ENCODE assay signal across 14 cellular contexts in genomic region chr13:106609116-106609515, GRCh38.
DNase-seq lines count a peak whose midpoint lies in the region; ATAC-seq and TF ChIP-seq lines count a peak whose summit lies in the region.
"Had no signal": no experiment of that assay in that cellular context is flagged by ENCODE, and none has a peak within 500 bp of the region (broad histone marks: within the 10 kb centered on the region; RNA-seq: fewer than 3 reads in every experiment).

No MANE protein-coding gene starts in this region.

- no peaks in the 10 kb centered on the region; the same call in 1 of the 2 replicates for H3K9me3 ChIP-seq in BLaER1

- no peaks in the 10 kb centered on the region for H3K27me3 ChIP-seq in BLaER1

- H3K4me1 ChIP-seq in BLaER1, result peaks cover 7% of the 10 kb centered on the region

- H3K4me3 ChIP-seq in BLaER1, result no peak overlapping the region
- no peak overlapping the region for H3K4me3 ChIP-seq in epithelial cell of esophagus (ENCODE audit: low read length)
- H3K4me3 ChIP-seq: GM23338 had no signal

- no peak for TF ChIP-seq CTCF in epithelial cell of esophagus (IDR thresholded peaks at IDR 0.05; ENCODE audit: insufficient read depth, low read depth, low read length, missing control alignments)

- no peak overlapping the region for H3K9ac ChIP-seq in BLaER1

- peak; percentile 28 for DNase-seq in NCI-H2171 treated with DMSO at 0.1 percent for 48 hours (lab: John Stamatoyannopoulos, UW)
- DNase-seq in NCI-H2171 (lab: John Stamatoyannopoulos, UW), result no peak
- DNase-seq in NCI-H1105 treated with DMSO at 0.1 percent for 48 hours (lab: John Stamatoyannopoulos, UW), result peak; percentile 91
- peak; percentile 61 for DNase-seq in epithelial cell of esophagus (ENCODE audit: low read depth)
- no peak for DNase-seq in KG1 (lab: John Stamatoyannopoulos, UW)
- DNase-seq in NCI-H2081 treated with DMSO at 0.1 percent for 48 hours (lab: John Stamatoyannopoulos, UW), result no peak
- DNase-seq: ACHN; C1 segment of cervical spinal cord; CD4-positive, alpha-beta T cell; H7 had no signal

- H3K4me2 ChIP-seq in BLaER1, result peak overlapping the region; percentile 9; the same call in 1 of the 2 replicates
- H3K4me2 ChIP-seq: GM23338 had no signal

- no peaks in the 10 kb centered on the region for H4K20me1 ChIP-seq in BLaER1

- no peak overlapping the region for H3K27ac ChIP-seq in BLaER1
- H3K27ac ChIP-seq: HL-60 had no signal

- no peaks in the 10 kb centered on the region for H3K36me3 ChIP-seq in BLaER1

- no peak for ATAC-seq in GM21367 (IDR thresholded peaks at IDR 0.05; ENCODE audit: unreplicated experiment)
- ATAC-seq: GM23338 had no signal

Comparison
In these comparisons a context has a peak if more than half of its experiments do, and no peak if none do; other contexts are left out.
1. DNase-seq: peak in NCI-H2171 treated with DMSO at 0.1 percent for 48 hours (single experiment), NCI-H1105 treated with DMSO at 0.1 percent for 48 hours (single experiment) and epithelial cell of esophagus (single experiment); none in NCI-H2171 (single experiment), KG1 (single experiment) and NCI-H2081 treated with DMSO at 0.1 percent for 48 hours (single experiment).